In the genomic region with DNA sequence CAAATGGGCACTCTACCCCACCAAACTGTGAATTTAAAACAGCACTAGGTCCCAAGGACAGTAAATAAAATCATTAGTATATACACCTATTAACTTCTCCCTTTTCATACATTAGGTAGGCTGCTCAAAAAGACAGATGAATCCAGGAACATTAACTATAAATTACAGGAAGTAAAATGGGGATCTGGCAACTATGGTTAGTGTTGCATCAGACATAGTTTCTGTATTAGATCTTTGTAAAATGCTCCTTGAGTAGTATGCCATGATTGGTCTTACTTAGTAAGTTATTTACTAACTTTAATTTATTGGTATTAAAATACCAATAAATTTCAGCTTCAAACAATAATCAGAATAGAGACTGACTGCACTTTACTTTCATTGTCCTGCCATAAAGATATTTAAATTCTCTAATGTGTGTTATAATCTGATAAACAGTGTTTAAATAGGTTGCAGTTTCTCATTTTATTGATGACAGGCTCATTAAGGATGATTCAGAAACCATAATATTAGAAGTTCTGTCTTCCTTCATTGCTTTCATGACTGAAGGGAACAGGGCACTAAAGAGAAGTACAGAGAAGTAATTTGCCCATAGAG, we compare ENCODE assay signal across 13 cellular contexts. TPM values are rescaled to one million over a fixed set of nuclear protein-coding genes. Genes with fewer than 3 reads are reported as not detected.
A peak's percentile ranks its signal among the peaks of the same experiment; 100 is the strongest.
DNase-seq lines count a peak whose midpoint lies in the region; ATAC-seq, FAIRE-seq and TF ChIP-seq lines count a peak whose summit lies in the region.
"Had no signal": no experiment of that assay in that cellular context is flagged by ENCODE, and none has a peak within 500 bp of the region (broad histone marks: within the 10 kb centered on the region; RNA-seq: fewer than 3 reads in every experiment).

No MANE protein-coding gene starts in this region.

- CTCF ChIA-PET in activated CD8-positive, alpha-beta T cell treated with anti-CD3 and anti-CD28 coated beads for 36 hours (lab: Charles Lee), result interaction anchor here (1.6 kb wide), 1 partner anchor 16 kb away, joined by 7 read pairs; no protein-coding TSS in a partner anchor
- CTCF ChIA-PET in activated CD8-positive, alpha-beta T cell treated with anti-CD3 and anti-CD28 coated beads, Interleukin-2, amount 10 ng/mL, durations not matched to agents 7 days and 5 days (lab: Charles Lee), result no interaction called here
- CTCF ChIA-PET in K562 (lab: Yijun Ruan, JAX; ENCODE audit: low intra/inter-chr PET ratio), result no interaction called here
- CTCF ChIA-PET in naive thymus-derived CD4-positive, alpha-beta T cell (lab: Charles Lee), result interaction anchor here (0.6 kb wide), 1 partner anchor 16 kb away, joined by 3 read pairs; no protein-coding TSS in a partner anchor

- H3K9me3 ChIP-seq in K562 (replicated peaks; ENCODE audit: control insufficient read depth, insufficient read depth, low read depth, low read length), result no peaks in the 10 kb centered on the region
- no peaks in the 10 kb centered on the region for H3K9me3 ChIP-seq in naive thymus-derived CD4-positive, alpha-beta T cell (ENCODE audit: control insufficient read depth in 2 of 3, low read length in 3 of 3)
- H3K9me3 ChIP-seq: right lobe of liver had no signal

- in situ Hi-C loops in K562 (cut with MboI), result no loop called here

- peak overlapping the region; percentile 81 for H3K27ac Mint-ChIP-seq in activated CD8-positive, alpha-beta T cell treated with anti-CD3 and anti-CD28 coated beads for 36 hours
- no peak overlapping the region for H3K27ac Mint-ChIP-seq in activated CD8-positive, alpha-beta T cell treated with anti-CD3 and anti-CD28 coated beads, Interleukin-2, amount 10 ng/mL, durations not matched to agents 7 days and 5 days
- no peak overlapping the region for H3K27ac Mint-ChIP-seq in naive thymus-derived CD4-positive, alpha-beta T cell
- no peak overlapping the region for H3K27ac Mint-ChIP-seq in activated T-helper 2 cell treated with anti-CD3 and anti-CD28 coated beads, Interferon-gamma antibody, Interleukin-2, Interleukin-4, amounts not matched to agents 10 μg/mL and 5 μg/mL and 100 μg/mL, durations not matched to agents 14 hours and 24 hours and 36 hours
- H3K27ac Mint-ChIP-seq: activated T-helper 17 cell treated with anti-CD3 and anti-CD28 coated beads, Interleukin-2, amount 50 U/mL, for 72 hours; dendritic cell treated with granulocyte-macrophage colony-stimulating factor and Interleukin-4, amounts not matched to agents 40 ng/mL and 50 ng/mL, for 4 days had no signal

- no peak for DNase-seq in activated CD8-positive, alpha-beta T cell treated with anti-CD3 and anti-CD28 coated beads for 36 hours
- DNase-seq in activated CD8-positive, alpha-beta T cell treated with anti-CD3 and anti-CD28 coated beads, Interleukin-2, amount 10 ng/mL, durations not matched to agents 7 days and 5 days, result no peak
- DNase-seq in NOMO-1 treated with dmso at 0.1 percent for 144 hours (lab: John Stamatoyannopoulos, UW; ENCODE audit: unreplicated experiment), result peak; percentile 52
- DNase-seq in K562 (ENCODE audit: extremely low read depth in 1 of 4, low spot score in 3 of 4), result no peak
- DNase-seq in renal cortical epithelial cell (ENCODE audit: low read depth), result peak; percentile 54
- DNase-seq in naive thymus-derived CD4-positive, alpha-beta T cell, result no peak
- DNase-seq in activated T-helper 2 cell treated with anti-CD3 and anti-CD28 coated beads, Interferon-gamma antibody, Interleukin-2, Interleukin-4, amounts not matched to agents 10 μg/mL and 5 μg/mL and 100 μg/mL, durations not matched to agents 14 hours and 24 hours and 36 hours (ENCODE audit: low spot score), result no peak
- DNase-seq: NCI-H82, right lobe of liver, T-helper 9 cell had no signal

- no peak overlapping the region for H3K4me3 ChIP-seq in K562
- no peak overlapping the region for H3K4me3 ChIP-seq in naive thymus-derived CD4-positive, alpha-beta T cell (ENCODE audit: low read length)
- H3K4me3 ChIP-seq: right lobe of liver had no signal

- no peak for TF ChIP-seq RAD21 in K562 (CRISPR knock-in tag; conservative IDR thresholded peaks at IDR 0.05 in 1 of 2, IDR thresholded peaks at IDR 0.05 in 1 of 2)

- no peaks in the 10 kb centered on the region for H3K36me3 ChIP-seq in K562 (ENCODE audit: control insufficient read depth, insufficient read depth, low read length)
- H3K36me3 ChIP-seq in naive thymus-derived CD4-positive, alpha-beta T cell (ENCODE audit: control insufficient read depth in 2 of 3, insufficient read depth in 3 of 3, low read length in 3 of 3), result no peaks in the 10 kb centered on the region
- H3K36me3 ChIP-seq: right lobe of liver had no signal

- H3K4me1 Mint-ChIP-seq in activated CD8-positive, alpha-beta T cell treated with anti-CD3 and anti-CD28 coated beads for 36 hours (ENCODE audit: low read depth), result peaks cover 7% of the 10 kb centered on the region
- peaks cover 4% of the 10 kb centered on the region for H3K4me1 Mint-ChIP-seq in activated CD8-positive, alpha-beta T cell treated with anti-CD3 and anti-CD28 coated beads, Interleukin-2, amount 10 ng/mL, durations not matched to agents 7 days and 5 days (ENCODE audit: low read depth)
- H3K4me1 Mint-ChIP-seq in naive thymus-derived CD4-positive, alpha-beta T cell, result peaks cover 0 to 8% (median 0%) of the 10 kb centered on the region in 7 donors
- peaks cover 2% of the 10 kb centered on the region for H3K4me1 Mint-ChIP-seq in activated T-helper 2 cell treated with anti-CD3 and anti-CD28 coated beads, Interferon-gamma antibody, Interleukin-2, Interleukin-4, amounts not matched to agents 10 μg/mL and 5 μg/mL and 100 μg/mL, durations not matched to agents 14 hours and 24 hours and 36 hours (ENCODE audit: low read depth)
- H3K4me1 Mint-ChIP-seq: activated T-helper 17 cell treated with anti-CD3 and anti-CD28 coated beads, Interleukin-2, amount 50 U/mL, for 72 hours had no signal

- no peak overlapping the region for H3K9ac ChIP-seq in K562 (ENCODE audit: insufficient read depth in 1 of 2, low read depth in 2 of 2, low read length in 2 of 2)

- ATAC-seq in activated CD8-positive, alpha-beta T cell treated with anti-CD3 and anti-CD28 coated beads for 36 hours, result no peak
- ATAC-seq in activated CD8-positive, alpha-beta T cell treated with anti-CD3 and anti-CD28 coated beads, Interleukin-2, amount 10 ng/mL, durations not matched to agents 7 days and 5 days, result no peak
- ATAC-seq in K562, result no peak
- no peak for ATAC-seq in HG02981 (IDR thresholded peaks at IDR 0.05; ENCODE audit: unreplicated experiment)
- ATAC-seq in naive thymus-derived CD4-positive, alpha-beta T cell, result no peak
- ATAC-seq: activated T-helper 17 cell treated with anti-CD3 and anti-CD28 coated beads, Interleukin-2, amount 50 U/mL, for 72 hours had no signal

- no peak overlapping the region for H3K4me2 ChIP-seq in K562 (ENCODE audit: insufficient read depth, low read length)

- FAIRE-seq in K562 (lab: Jason Lieb, UNC), result no peak

- no peaks in the 10 kb centered on the region for H3K27me3 ChIP-seq in K562 (ENCODE audit: control insufficient read depth in 2 of 2, insufficient read depth in 2 of 2, low read length in 2 of 2)
- H3K27me3 ChIP-seq in naive thymus-derived CD4-positive, alpha-beta T cell (ENCODE audit: control insufficient read depth in 2 of 2, insufficient read depth in 2 of 2, low read length in 2 of 2), result no peaks in the 10 kb centered on the region
- H3K27me3 ChIP-seq: right lobe of liver had no signal

- no peaks in the 10 kb centered on the region for H3K4me1 ChIP-seq in K562 (replicated peaks in 1 of 2; ENCODE audit: control insufficient read depth in 2 of 2, insufficient read depth in 2 of 2, low read length in 2 of 2)
- H3K4me1 ChIP-seq in naive thymus-derived CD4-positive, alpha-beta T cell (ENCODE audit: control insufficient read depth in 2 of 2, insufficient read depth in 2 of 2, low read length in 2 of 2), result no peaks in the 10 kb centered on the region
- H3K4me1 ChIP-seq: right lobe of liver had no signal

- no peak for TF ChIP-seq EP300 in K562 (IDR thresholded peaks at IDR 0.05; ENCODE audit: low read length)

- H4K20me1 ChIP-seq in K562 (replicated peaks; ENCODE audit: control insufficient read depth, insufficient read depth, low read length), result no peaks in the 10 kb centered on the region

- no peaks in the 10 kb centered on the region for H3K9me3 Mint-ChIP-seq in activated CD8-positive, alpha-beta T cell treated with anti-CD3 and anti-CD28 coated beads for 36 hours
- no peaks in the 10 kb centered on the region for H3K9me3 Mint-ChIP-seq in activated CD8-positive, alpha-beta T cell treated with anti-CD3 and anti-CD28 coated beads, Interleukin-2, amount 10 ng/mL, durations not matched to agents 7 days and 5 days (ENCODE audit: insufficient read depth)
- H3K9me3 Mint-ChIP-seq in naive thymus-derived CD4-positive, alpha-beta T cell, result no peaks in the 10 kb centered on the region
- no peaks in the 10 kb centered on the region for H3K9me3 Mint-ChIP-seq in activated T-helper 2 cell treated with anti-CD3 and anti-CD28 coated beads, Interferon-gamma antibody, Interleukin-2, Interleukin-4, amounts not matched to agents 10 μg/mL and 5 μg/mL and 100 μg/mL, durations not matched to agents 14 hours and 24 hours and 36 hours
- H3K9me3 Mint-ChIP-seq: activated T-helper 17 cell treated with anti-CD3 and anti-CD28 coated beads, Interleukin-2, amount 50 U/mL, for 72 hours; dendritic cell treated with granulocyte-macrophage colony-stimulating factor and Interleukin-4, amounts not matched to agents 40 ng/mL and 50 ng/mL, for 4 days had no signal

- no peak overlapping the region for H3K4me3 Mint-ChIP-seq in activated CD8-positive, alpha-beta T cell treated with anti-CD3 and anti-CD28 coated beads for 36 hours
- H3K4me3 Mint-ChIP-seq in activated CD8-positive, alpha-beta T cell treated with anti-CD3 and anti-CD28 coated beads, Interleukin-2, amount 10 ng/mL, durations not matched to agents 7 days and 5 days, result no peak overlapping the region
- no peak overlapping the region for H3K4me3 Mint-ChIP-seq in naive thymus-derived CD4-positive, alpha-beta T cell
- H3K4me3 Mint-ChIP-seq in activated T-helper 2 cell treated with anti-CD3 and anti-CD28 coated beads, Interferon-gamma antibody, Interleukin-2, Interleukin-4, amounts not matched to agents 10 μg/mL and 5 μg/mL and 100 μg/mL, durations not matched to agents 14 hours and 24 hours and 36 hours (ENCODE audit: low read depth), result no peak overlapping the region
- H3K4me3 Mint-ChIP-seq: activated T-helper 17 cell treated with anti-CD3 and anti-CD28 coated beads, Interleukin-2, amount 50 U/mL, for 72 hours; dendritic cell treated with granulocyte-macrophage colony-stimulating factor and Interleukin-4, amounts not matched to agents 40 ng/mL and 50 ng/mL, for 4 days had no signal

- no peaks in the 10 kb centered on the region for H3K27me3 Mint-ChIP-seq in activated CD8-positive, alpha-beta T cell treated with anti-CD3 and anti-CD28 coated beads for 36 hours
- H3K27me3 Mint-ChIP-seq in activated CD8-positive, alpha-beta T cell treated with anti-CD3 and anti-CD28 coated beads, Interleukin-2, amount 10 ng/mL, durations not matched to agents 7 days and 5 days (ENCODE audit: low read depth), result no peaks in the 10 kb centered on the region
- H3K27me3 Mint-ChIP-seq in naive thymus-derived CD4-positive, alpha-beta T cell, result no peaks in the 10 kb centered on the region
- H3K27me3 Mint-ChIP-seq in activated T-helper 2 cell treated with anti-CD3 and anti-CD28 coated beads, Interferon-gamma antibody, Interleukin-2, Interleukin-4, amounts not matched to agents 10 μg/mL and 5 μg/mL and 100 μg/mL, durations not matched to agents 14 hours and 24 hours and 36 hours (ENCODE audit: low read depth), result no peaks in the 10 kb centered on the region
- H3K27me3 Mint-ChIP-seq: activated T-helper 17 cell treated with anti-CD3 and anti-CD28 coated beads, Interleukin-2, amount 50 U/mL, for 72 hours; dendritic cell treated with granulocyte-macrophage colony-stimulating factor and Interleukin-4, amounts not matched to agents 40 ng/mL and 50 ng/mL, for 4 days had no signal

- no peak for TF ChIP-seq CTCF in activated CD8-positive, alpha-beta T cell treated with anti-CD3 and anti-CD28 coated beads for 36 hours (IDR thresholded peaks at IDR 0.05)
- no peak for TF ChIP-seq CTCF in K562 (IDR thresholded peaks at IDR 0.05 in 2 of 3, conservative IDR thresholded peaks at IDR 0.05 in 1 of 3; ENCODE audit: insufficient read depth in 2 of 3, low read depth in 1 of 3, low read length in 3 of 3)

- H3K36me3 Mint-ChIP-seq in activated CD8-positive, alpha-beta T cell treated with anti-CD3 and anti-CD28 coated beads for 36 hours (ENCODE audit: low read depth), result no peaks in the 10 kb centered on the region
- no peaks in the 10 kb centered on the region for H3K36me3 Mint-ChIP-seq in activated CD8-positive, alpha-beta T cell treated with anti-CD3 and anti-CD28 coated beads, Interleukin-2, amount 10 ng/mL, durations not matched to agents 7 days and 5 days (ENCODE audit: low read depth)
- peaks cover 0 to 10% (median 0%) of the 10 kb centered on the region in 5 donors for H3K36me3 Mint-ChIP-seq in naive thymus-derived CD4-positive, alpha-beta T cell
- H3K36me3 Mint-ChIP-seq in activated T-helper 2 cell treated with anti-CD3 and anti-CD28 coated beads, Interferon-gamma antibody, Interleukin-2, Interleukin-4, amounts not matched to agents 10 μg/mL and 5 μg/mL and 100 μg/mL, durations not matched to agents 14 hours and 24 hours and 36 hours (ENCODE audit: low read depth), result no peaks in the 10 kb centered on the region

- intact Hi-C loops in activated CD8-positive, alpha-beta T cell treated with anti-CD3 and anti-CD28 coated beads for 36 hours (cut with micrococcal nuclease), result no loop called here
- intact Hi-C loops in K562 (cut with micrococcal nuclease), result no loop called here
- intact Hi-C loops in naive thymus-derived CD4-positive, alpha-beta T cell (cut with micrococcal nuclease), result no loop called here
- intact Hi-C loops in activated T-helper 2 cell treated with anti-CD3 and anti-CD28 coated beads, Interferon-gamma antibody, Interleukin-2, Interleukin-4, amounts not matched to agents 10 μg/mL and 5 μg/mL and 100 μg/mL, durations not matched to agents 14 hours and 24 hours and 36 hours (cut with micrococcal nuclease), result no loop called here

- H2AFZ ChIP-seq in K562 (ENCODE audit: low read depth, low read length), result no peak overlapping the region

- no peak for TF ChIP-seq POLR2A in K562 (conservative IDR thresholded peaks at IDR 0.05)

- POLR2A ChIA-PET in activated CD8-positive, alpha-beta T cell treated with anti-CD3 and anti-CD28 coated beads for 36 hours (lab: Charles Lee), result no interaction called here
- POLR2A ChIA-PET in activated CD8-positive, alpha-beta T cell treated with anti-CD3 and anti-CD28 coated beads, Interleukin-2, amount 10 ng/mL, durations not matched to agents 7 days and 5 days (lab: Charles Lee), result no interaction called here
- POLR2A ChIA-PET in K562 (lab: Yijun Ruan, JAX), result no interaction called here
- POLR2A ChIA-PET in naive thymus-derived CD4-positive, alpha-beta T cell (lab: Charles Lee), result no interaction called here

- H3K9me1 ChIP-seq in K562 (ENCODE audit: control insufficient read depth, insufficient read depth, low read length), result no peaks in the 10 kb centered on the region

- no TSS peak for BruUV-seq in K562 (replicated peaks; lab: Mats Ljungman, UMichigan)

- H3K79me2 ChIP-seq in K562 (ENCODE audit: control insufficient read depth, insufficient read depth, low read length), result no peaks in the 10 kb centered on the region

- H3K27ac ChIP-seq in K562 (ENCODE audit: extremely low read depth, low read depth, low read length), result no peak overlapping the region
- H3K27ac ChIP-seq in naive thymus-derived CD4-positive, alpha-beta T cell (ENCODE audit: low read depth, low read length), result no peak overlapping the region
- H3K27ac ChIP-seq: right lobe of liver had no signal

RNA-seq across cellular contexts. Expression of a gene that starts 31.1 kb away (rescaled TPM):
- 10 to 100 TPM; 12.0 to 14.5 TPM for total RNA-seq in activated CD8-positive, alpha-beta T cell treated with anti-CD3 and anti-CD28 coated beads for 36 hours
- total RNA-seq in activated CD8-positive, alpha-beta T cell treated with anti-CD3 and anti-CD28 coated beads, Interleukin-2, amount 10 ng/mL, durations not matched to agents 7 days and 5 days, result 1 to 10 TPM; 6.0 to 6.5 TPM
- total RNA-seq in K562 (2011; cell fraction: chromatin; rRNA removed; ENCODE audit: low replicate concordance), result 25.4 and 80.3 TPM in 2 replicates
- total RNA-seq in K562 (2011; cell fraction: nucleolus; rRNA removed), result 11.8 and 15.9 TPM in 2 replicates
- 21.7 and 40.2 TPM in 2 replicates for total RNA-seq in K562 (2011; cell fraction: nucleoplasm; rRNA removed)
- 6.4 and 10.0 TPM in 2 replicates for total RNA-seq in K562 (2014; rRNA removed)
- total RNA-seq in K562 (2014; rRNA removed; fragmentation: Illumina TruSeq; extraction: Trizol), result 11.2 and 12.9 TPM in 2 replicates
- 9.1 and 9.2 TPM in 2 replicates for total RNA-seq in K562 (2015; rRNA removed; fragmentation: Illumina TruSeq; extraction: Trizol)
- total RNA-seq in K562 (2021), result 9.5 and 10.6 TPM in 2 replicates
- 32.6 and 37.6 TPM in 2 replicates for polyA plus RNA-seq in K562 (2011; rRNA removed)
- polyA plus RNA-seq in K562 (2011; cell fraction: cytosol; rRNA removed), result 6.2 and 10.9 TPM in 2 replicates
- 86.4 and 99.8 TPM in 2 replicates for polyA plus RNA-seq in K562 (2011; cell fraction: nucleus; rRNA removed)
- 12.4 and 13.1 TPM in 2 replicates for polyA plus RNA-seq in K562 (2012)
- 11.9 and 12.2 TPM in 2 replicates for polyA plus RNA-seq in K562 (2014; fragmentation: Illumina TruSeq; extraction: Trizol)
- polyA plus RNA-seq in K562 (2014; fragmentation: Nextera tagmentation; extraction: Ambion mirVana), result 10 to 100 TPM in 1 of 2 experiments, 1 to 10 TPM in 1; 6.8 to 11.3 TPM
- 13.3 and 13.4 TPM in 2 replicates for polyA plus RNA-seq in K562 (2014; rRNA removed)
- polyA minus RNA-seq in K562 (2011; rRNA and poly(A)+ RNA removed), result 33.5 and 37.0 TPM in 2 replicates
- 5.3 and 7.7 TPM in 2 replicates for polyA minus RNA-seq in K562 (2011; cell fraction: cytosol; rRNA and poly(A)+ RNA removed)
- 27.7 and 42.3 TPM in 2 replicates for polyA minus RNA-seq in K562 (2011; cell fraction: nucleus; rRNA and poly(A)+ RNA removed)
- 15.3 and 42.8 TPM in 2 replicates for total RNA-seq in renal cortical epithelial cell
- total RNA-seq in naive thymus-derived CD4-positive, alpha-beta T cell, result 10 to 100 TPM; 14.0 to 44.3 (median 15.4) TPM
- 1 to 10 TPM; 5.3 to 7.6 TPM for polyA plus RNA-seq in naive thymus-derived CD4-positive, alpha-beta T cell
- total RNA-seq in activated T-helper 2 cell treated with anti-CD3 and anti-CD28 coated beads, Interferon-gamma antibody, Interleukin-2, Interleukin-4, amounts not matched to agents 10 μg/mL and 5 μg/mL and 100 μg/mL, durations not matched to agents 14 hours and 24 hours and 36 hours, result 8.9 and 10.5 TPM in 2 replicates

Comparison
In these comparisons a context has a peak if more than half of its experiments do, and no peak if none do; other contexts are left out.
1. CTCF ChIA-PET loops: an anchor here in activated CD8-positive, alpha-beta T cell treated with anti-CD3 and anti-CD28 coated beads for 36 hours (1.6 kb wide) and naive thymus-derived CD4-positive, alpha-beta T cell (0.6 kb wide); none called in activated CD8-positive, alpha-beta T cell treated with anti-CD3 and anti-CD28 coated beads, Interleukin-2, amount 10 ng/mL, durations not matched to agents 7 days and 5 days and K562.
2. DNase-seq: peak in NOMO-1 treated with dmso at 0.1 percent for 144 hours (single experiment) and renal cortical epithelial cell (single experiment); none in activated CD8-positive, alpha-beta T cell treated with anti-CD3 and anti-CD28 coated beads for 36 hours (single experiment), activated CD8-positive, alpha-beta T cell treated with anti-CD3 and anti-CD28 coated beads, Interleukin-2, amount 10 ng/mL, durations not matched to agents 7 days and 5 days (single experiment), K562 (0 of 4), naive thymus-derived CD4-positive, alpha-beta T cell (0 of 9) and activated T-helper 2 cell treated with anti-CD3 and anti-CD28 coated beads, Interferon-gamma antibody, Interleukin-2, Interleukin-4, amounts not matched to agents 10 μg/mL and 5 μg/mL and 100 μg/mL, durations not matched to agents 14 hours and 24 hours and 36 hours (single experiment).